Comparison of ENCODE assay signal across 18 cellular contexts in the genomic region with DNA sequence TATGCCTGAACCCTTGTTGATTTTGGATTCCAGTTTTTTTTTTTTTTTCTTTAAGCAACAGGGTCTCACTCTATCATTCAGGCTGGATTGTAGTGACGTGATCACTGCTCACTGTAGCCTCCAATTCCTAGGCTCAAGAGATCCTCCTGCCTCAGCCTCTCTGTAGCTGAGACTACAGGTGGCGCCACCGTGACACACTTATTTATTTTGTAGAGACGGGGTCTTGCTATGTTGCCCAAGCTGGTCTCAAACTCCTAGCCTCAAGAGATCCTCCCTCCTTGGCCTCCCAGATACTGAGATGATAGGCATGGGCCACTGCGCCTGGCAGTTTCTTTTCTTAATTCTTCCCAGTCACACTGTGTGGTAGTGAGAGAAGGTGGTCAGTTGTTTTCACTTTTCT.
"Had no signal": no experiment of that assay in that cellular context is flagged by ENCODE, and none has a peak within 500 bp of the region (broad histone marks: within the 10 kb centered on the region; RNA-seq: fewer than 3 reads in every experiment).

No MANE protein-coding gene starts in this region.

- H3K4me1 Mint-ChIP-seq: activated naive CD4-positive, alpha-beta T cell treated with anti-CD3 and anti-CD28 coated beads, Interleukin-2, amount 10 ng/mL, durations not matched to agents 7 days and 5 days; endodermal cell; nephron had no signal

- H3K9me3 ChIP-seq: ascending aorta, gastroesophageal sphincter, lower lobe of right lung had no signal

- H3K4me3 Mint-ChIP-seq: activated naive CD4-positive, alpha-beta T cell treated with anti-CD3 and anti-CD28 coated beads, Interleukin-2, amount 10 ng/mL, durations not matched to agents 7 days and 5 days; activated T-helper 17 cell treated with anti-CD3 and anti-CD28 coated beads, Interleukin-2, amount 50 U/mL, for 72 hours; endodermal cell; nephron had no signal

- H3K27me3 ChIP-seq: ascending aorta, gastroesophageal sphincter, heart right ventricle, tibial nerve had no signal

- H3K36me3 Mint-ChIP-seq: activated naive CD4-positive, alpha-beta T cell treated with anti-CD3 and anti-CD28 coated beads, Interleukin-2, amount 10 ng/mL, durations not matched to agents 7 days and 5 days had no signal

- H3K27ac ChIP-seq: ascending aorta, gastroesophageal sphincter, heart right ventricle, lower lobe of right lung, skin epidermis, tibial nerve had no signal

- H3K27ac Mint-ChIP-seq: activated naive CD4-positive, alpha-beta T cell treated with anti-CD3 and anti-CD28 coated beads, Interleukin-2, amount 10 ng/mL, durations not matched to agents 7 days and 5 days; endodermal cell; nephron had no signal

- H3K4me1 ChIP-seq: ascending aorta, gastroesophageal sphincter, heart right ventricle, lower lobe of right lung, tibial nerve had no signal

- H3K4me3 ChIP-seq: ascending aorta, gastroesophageal sphincter, heart right ventricle, lower lobe of right lung, skin epidermis, tibial nerve had no signal

- ATAC-seq: activated T-helper 17 cell treated with anti-CD3 and anti-CD28 coated beads, Interleukin-2, amount 50 U/mL, for 72 hours; gastroesophageal sphincter; heart right ventricle; lower lobe of right lung had no signal

- H3K9me3 Mint-ChIP-seq: activated T-helper 17 cell treated with anti-CD3 and anti-CD28 coated beads, Interleukin-2, amount 50 U/mL, for 72 hours had no signal

- DNase-seq: activated naive CD4-positive, alpha-beta T cell treated with anti-CD3 and anti-CD28 coated beads, Interleukin-2, amount 10 ng/mL, durations not matched to agents 7 days and 5 days; dermis blood vessel endothelial cell; endodermal cell; erythroblast; heart right ventricle; lower lobe of right lung; nucleus accumbens; stimulated activated CD4-positive, alpha-beta T cell treated with anti-CD3 and anti-CD28 coated beads, Interleukin-4, amount 100 ng/mL, for 24 hours; stimulated activated naive CD4-positive, alpha-beta T cell; substantia nigra; T-helper 1 cell; T1000 had no signal

- H3K36me3 ChIP-seq: ascending aorta, gastroesophageal sphincter, heart right ventricle, lower lobe of right lung, tibial nerve had no signal
